ENCODE assay signal across 19 cellular contexts in genomic region chr20:54188132-54188835, GRCh38. TPM values are rescaled to one million over a fixed set of nuclear protein-coding genes. Genes with fewer than 3 reads are reported as not detected.
"Had no signal": no experiment of that assay in that cellular context is flagged by ENCODE, and none has a peak within 500 bp of the region (broad histone marks: within the 10 kb centered on the region; RNA-seq: fewer than 3 reads in every experiment).

No MANE protein-coding gene starts in this region.

- ATAC-seq: activated CD4-positive, CD25-positive, alpha-beta regulatory T cell treated with anti-CD3 and anti-CD28 coated beads, Interleukin-2, amount 50 U/mL, for 24 hours; esophagus mucosa; left cardiac atrium; naive thymus-derived CD4-positive, alpha-beta T cell; sciatic nerve; stimulated activated effector memory CD8-positive, alpha-beta T cell treated with anti-CD3 and anti-CD28 coated beads, Interleukin-12 subunit alpha, Interleukin-12 subunit beta, amount 100 ng/mL, for 72 hours had no signal

- H3K36me3 ChIP-seq: ascending aorta, breast epithelium, thoracic aorta, upper lobe of left lung had no signal

- H2AFZ ChIP-seq: parathyroid adenoma had no signal

- H3K27me3 ChIP-seq: ascending aorta, breast epithelium, upper lobe of left lung had no signal

- H3K4me3 ChIP-seq: ascending aorta, breast epithelium, thoracic aorta, upper lobe of left lung had no signal

- H3K4me1 ChIP-seq: ascending aorta, breast epithelium, parathyroid adenoma, upper lobe of left lung had no signal

- H3K9ac ChIP-seq: parathyroid adenoma had no signal

- H3K9me3 ChIP-seq: ascending aorta, breast epithelium, thoracic aorta, upper lobe of left lung had no signal

- DNase-seq: activated CD4-positive, alpha-beta T cell treated with anti-CD3 and anti-CD28 coated beads, Interleukin-2, amount 50 U/mL, for 1 hour; activated CD8-positive, alpha-beta memory T cell treated with anti-CD3 and anti-CD28 coated beads for 24 hours; activated gamma-delta T cell; effector CD4-positive, alpha-beta T cell; left cardiac atrium; mesenchymal stem cell; naive thymus-derived CD4-positive, alpha-beta T cell; stimulated activated CD4-positive, alpha-beta T cell treated with anti-CD3 and anti-CD28 coated beads, Interleukin-4, amount 100 ng/mL, for 24 hours; T1000; upper lobe of left lung had no signal

- H3K79me2 ChIP-seq: parathyroid adenoma had no signal

- H3K27ac ChIP-seq: ascending aorta, parathyroid adenoma, thoracic aorta, upper lobe of left lung had no signal

RNA-seq across cellular contexts. Expression of gene CYP24A1, which starts 14.5 kb away (rescaled TPM):
- total RNA-seq: ascending aorta, left cardiac atrium, mucosa of gallbladder, sciatic nerve, thoracic aorta had no signal
- polyA plus RNA-seq: naive thymus-derived CD4-positive, alpha-beta T cell had no signal
